8 cellular contexts compared by ENCODE assay signal in genomic region chr1:77146270-77146669, GRCh38.
"Had no signal": no experiment of that assay in that cellular context is flagged by ENCODE, and none has a peak within 500 bp of the region (broad histone marks: within the 10 kb centered on the region; RNA-seq: fewer than 3 reads in every experiment).

No MANE protein-coding gene starts in this region.

- FAIRE-seq: H1, H54, HTR-8/SVneo, K562 had no signal

- DNase-seq: H9, HCEC 1CT, IMR-90 had no signal

- H3K9me3 Mint-ChIP-seq: GM23338, H9 had no signal

- H3K4me3 Mint-ChIP-seq: GM23338, H9 had no signal

- H3K4me3 ChIP-seq: GM23338, K562 had no signal

- H3K27ac Mint-ChIP-seq: GM23338 had no signal

- H3K4me1 Mint-ChIP-seq: GM23338, H9 had no signal
